9 cellular contexts compared by ENCODE assay signal in genomic region chr14:101823081-101823480, GRCh38.
DNase-seq lines count a peak whose midpoint lies in the region; ATAC-seq and TF ChIP-seq lines count a peak whose summit lies in the region.
"Had no signal": no experiment of that assay in that cellular context is flagged by ENCODE, and none has a peak within 500 bp of the region (broad histone marks: within the 10 kb centered on the region; RNA-seq: fewer than 3 reads in every experiment).

No MANE protein-coding gene starts in this region.

- H3K4me1 ChIP-seq in left lung (peaks cover 20 to 63% of the 10 kb centered on the region in 2 donors), tibial artery (peaks cover 0 to 32% (median 18%) of the 10 kb centered on the region in 4 donors)

- H3K27ac ChIP-seq in left lung (peak overlapping the region; percentile 89 to 95), tibial artery (peak overlapping the region; percentile 34 to 50)

- no peaks in the 10 kb centered on the region for H3K27me3 Mint-ChIP-seq in activated naive CD4-positive, alpha-beta T cell treated with anti-CD3 and anti-CD28 coated beads for 36 hours (ENCODE audit: low read depth)
- no peaks in the 10 kb centered on the region for H3K27me3 Mint-ChIP-seq in activated T-helper 2 cell treated with anti-CD3 and anti-CD28 coated beads, Interferon-gamma antibody, Interleukin-2, Interleukin-4, amounts not matched to agents 10 μg/mL and 5 μg/mL and 100 μg/mL, durations not matched to agents 14 hours and 24 hours and 36 hours (ENCODE audit: low read depth)

- H3K27me3 ChIP-seq in left lung: no peaks in the 10 kb centered on the region
- H3K27me3 ChIP-seq in tibial artery: no peaks in the 10 kb centered on the region

- H3K9me3 ChIP-seq in left lung: no peaks in the 10 kb centered on the region
- H3K9me3 ChIP-seq in tibial artery: no peaks in the 10 kb centered on the region

- TF ChIP-seq CTCF in left lung (IDR thresholded peaks at IDR 0.05): no peak
- no peak for TF ChIP-seq CTCF in tibial artery (IDR thresholded peaks at IDR 0.05)

- intact Hi-C loops in activated naive CD4-positive, alpha-beta T cell treated with anti-CD3 and anti-CD28 coated beads for 36 hours (cut with micrococcal nuclease): loop anchor here (1.0 to 5.0 kb wide), 10 partner anchors 13 to 1756 kb away; partner anchors contain the start of genes EVL and ZNF839
- intact Hi-C loops in activated T-helper 2 cell treated with anti-CD3 and anti-CD28 coated beads, Interferon-gamma antibody, Interleukin-2, Interleukin-4, amounts not matched to agents 10 μg/mL and 5 μg/mL and 100 μg/mL, durations not matched to agents 14 hours and 24 hours and 36 hours (cut with micrococcal nuclease): loop anchor here (1.0 to 5.0 kb wide), 9 partner anchors 8 to 1756 kb away; partner anchors contain the start of genes EVL, HSP90AA1 and ZNF839
- intact Hi-C loops in left lung (cut with DNase I): no loop called here
- intact Hi-C loops in tibial artery (cut with DNase I; ENCODE audit: low total_unique reads): no loop called here

- H3K36me3 ChIP-seq in left lung (peaks cover 0 to 12% of the 10 kb centered on the region in 2 donors), tibial artery (peaks cover 0 to 16% (median 12%) of the 10 kb centered on the region in 3 donors)

- peak overlapping the region; percentile 70 for H3K4me3 Mint-ChIP-seq in activated naive CD4-positive, alpha-beta T cell treated with anti-CD3 and anti-CD28 coated beads for 36 hours
- H3K4me3 Mint-ChIP-seq in activated T-helper 2 cell treated with anti-CD3 and anti-CD28 coated beads, Interferon-gamma antibody, Interleukin-2, Interleukin-4, amounts not matched to agents 10 μg/mL and 5 μg/mL and 100 μg/mL, durations not matched to agents 14 hours and 24 hours and 36 hours (ENCODE audit: low read depth): peak overlapping the region; percentile 75

- H3K4me3 ChIP-seq in left lung: no peak overlapping the region
- peak overlapping the region; percentile 15 to 18 for H3K4me3 ChIP-seq in tibial artery

- CTCF ChIA-PET in activated naive CD4-positive, alpha-beta T cell treated with anti-CD3 and anti-CD28 coated beads for 36 hours (lab: Charles Lee): interaction anchor here (1.0 to 1.6 kb wide), 7 partner anchors 9 to 138 kb away, joined by 3 to 6 read pairs (median 3); no protein-coding TSS in a partner anchor

- H3K27ac Mint-ChIP-seq in activated naive CD4-positive, alpha-beta T cell treated with anti-CD3 and anti-CD28 coated beads for 36 hours: peak overlapping the region; percentile 98
- H3K27ac Mint-ChIP-seq in activated T-helper 2 cell treated with anti-CD3 and anti-CD28 coated beads, Interferon-gamma antibody, Interleukin-2, Interleukin-4, amounts not matched to agents 10 μg/mL and 5 μg/mL and 100 μg/mL, durations not matched to agents 14 hours and 24 hours and 36 hours: peak overlapping the region; percentile 97

- DNase-seq in activated naive CD4-positive, alpha-beta T cell treated with anti-CD3 and anti-CD28 coated beads for 36 hours: peak; percentile 27
- no peak for DNase-seq in activated naive CD4-positive, alpha-beta T cell treated with Interleukin-2 at 50 U/mL for 16 hours
- no peak for DNase-seq in activated T-helper 2 cell treated with anti-CD3 and anti-CD28 coated beads, Interferon-gamma antibody, Interleukin-2, Interleukin-4, amounts not matched to agents 10 μg/mL and 5 μg/mL and 100 μg/mL, durations not matched to agents 14 hours and 24 hours and 36 hours (ENCODE audit: low spot score)
- no peak for DNase-seq in left lung
- DNase-seq in tibial artery: no peak
- no peak for DNase-seq in superior temporal gyrus (ENCODE audit: extremely low spot score)
- DNase-seq in HK-2 (ENCODE audit: unreplicated experiment): no peak
- DNase-seq in SW 1271 (lab: John Stamatoyannopoulos, UW): no peak
- DNase-seq: AML-193 had no signal

- peaks cover 87% of the 10 kb centered on the region for H3K4me1 Mint-ChIP-seq in activated naive CD4-positive, alpha-beta T cell treated with anti-CD3 and anti-CD28 coated beads for 36 hours (ENCODE audit: low read depth)
- H3K4me1 Mint-ChIP-seq in activated T-helper 2 cell treated with anti-CD3 and anti-CD28 coated beads, Interferon-gamma antibody, Interleukin-2, Interleukin-4, amounts not matched to agents 10 μg/mL and 5 μg/mL and 100 μg/mL, durations not matched to agents 14 hours and 24 hours and 36 hours (ENCODE audit: low read depth): peaks cover 82% of the 10 kb centered on the region

- H3K36me3 Mint-ChIP-seq in activated naive CD4-positive, alpha-beta T cell treated with anti-CD3 and anti-CD28 coated beads for 36 hours (ENCODE audit: low read depth): peaks cover 47% of the 10 kb centered on the region
- peaks cover 52% of the 10 kb centered on the region for H3K36me3 Mint-ChIP-seq in activated T-helper 2 cell treated with anti-CD3 and anti-CD28 coated beads, Interferon-gamma antibody, Interleukin-2, Interleukin-4, amounts not matched to agents 10 μg/mL and 5 μg/mL and 100 μg/mL, durations not matched to agents 14 hours and 24 hours and 36 hours (ENCODE audit: low read depth)

- no peaks in the 10 kb centered on the region for H3K9me3 Mint-ChIP-seq in activated naive CD4-positive, alpha-beta T cell treated with anti-CD3 and anti-CD28 coated beads for 36 hours
- H3K9me3 Mint-ChIP-seq in activated T-helper 2 cell treated with anti-CD3 and anti-CD28 coated beads, Interferon-gamma antibody, Interleukin-2, Interleukin-4, amounts not matched to agents 10 μg/mL and 5 μg/mL and 100 μg/mL, durations not matched to agents 14 hours and 24 hours and 36 hours: no peaks in the 10 kb centered on the region

- peak; percentile 29 for ATAC-seq in left lung

Comparison
In these comparisons a context has a peak if more than half of its experiments do, and no peak if none do; other contexts are left out.
1. H3K4me3 ChIP-seq: peak in tibial artery (2 of 2); none in left lung (0 of 2).
2. intact Hi-C loops: an anchor here in activated naive CD4-positive, alpha-beta T cell treated with anti-CD3 and anti-CD28 coated beads for 36 hours (1.0 to 5.0 kb wide) and activated T-helper 2 cell treated with anti-CD3 and anti-CD28 coated beads, Interferon-gamma antibody, Interleukin-2, Interleukin-4, amounts not matched to agents 10 μg/mL and 5 μg/mL and 100 μg/mL, durations not matched to agents 14 hours and 24 hours and 36 hours (1.0 to 5.0 kb wide); none called in left lung and tibial artery.